In genomic region chr9:121121582-121122087, GRCh38 we compare ENCODE assay signal across 1 cellular context.
TF ChIP-seq lines count a peak whose summit lies in the region.

No MANE protein-coding gene starts in this region.

TF ChIP-seq in HepG2, 621 proteins besides CTCF, POLR2A, EP300 and RAD21 (continued from another document and continues in another):
- TF ChIP-seq HMGXB3 (CRISPR knock-in tag; IDR thresholded peaks at IDR 0.05; ENCODE audit: borderline replicate concordance) = peak; percentile 37; the same call in 1 of the 2 replicates
- peak; percentile 55 for TF ChIP-seq ARID5B (CRISPR knock-in tag; IDR thresholded peaks at IDR 0.05)
- peak; percentile 40; the same call in 1 of the 2 replicates for TF ChIP-seq ZNF772 (CRISPR knock-in tag; IDR thresholded peaks at IDR 0.05)
- peak; percentile 2; the same call in 1 of the 2 replicates for TF ChIP-seq SMC3 (IDR thresholded peaks at IDR 0.05; ENCODE audit: low read length)
- peak; percentile 39; the same call in 1 of the 2 replicates for TF ChIP-seq ZNF501 (CRISPR knock-in tag; IDR thresholded peaks at IDR 0.05)
- no peak for TF ChIP-seq ZFP62 (CRISPR knock-in tag; IDR thresholded peaks at IDR 0.05)
- TF ChIP-seq ZNF142 (CRISPR knock-in tag; IDR thresholded peaks at IDR 0.05) = no peak
- peak; percentile 69 for TF ChIP-seq ZGPAT (CRISPR knock-in tag; IDR thresholded peaks at IDR 0.05)
- no peak; the same call in 1 of the 2 replicates for TF ChIP-seq ERF (CRISPR knock-in tag; IDR thresholded peaks at IDR 0.05)
- peak; percentile 41 for TF ChIP-seq ASH2L (IDR thresholded peaks at IDR 0.05; ENCODE audit: insufficient read length, low read depth, low read length)
- peak; percentile 75 for TF ChIP-seq TFDP2 (CRISPR knock-in tag; IDR thresholded peaks at IDR 0.05)
- peak; percentile 93 for TF ChIP-seq FOXM1 (CRISPR knock-in tag; IDR thresholded peaks at IDR 0.05)
- peak; percentile 70; the same call in 1 of the 2 replicates for TF ChIP-seq ARID4A (CRISPR knock-in tag; IDR thresholded peaks at IDR 0.05; ENCODE audit: borderline replicate concordance)
- 0 out of 2 replicates have a peak, but pooled peaks have one; percentile 51 for TF ChIP-seq BRF2 (CRISPR knock-in tag; IDR thresholded peaks at IDR 0.05)
- TF ChIP-seq SP5 (CRISPR knock-in tag; IDR thresholded peaks at IDR 0.05; ENCODE audit: borderline replicate concordance, low read depth) = peak; percentile 62
- no peak for TF ChIP-seq RXRA (CRISPR knock-in tag; IDR thresholded peaks at IDR 0.05)
- TF ChIP-seq RXRB (CRISPR knock-in tag; IDR thresholded peaks at IDR 0.05; ENCODE audit: borderline replicate concordance) = 0 out of 2 replicates have a peak, but pooled peaks have one; percentile 27
- peak; percentile 87 for TF ChIP-seq TEAD3 (CRISPR knock-in tag; optimal IDR thresholded peaks at IDR 0.05; ENCODE audit: borderline replicate concordance)
- peak; percentile 45; the same call in 1 of the 2 replicates for TF ChIP-seq ZNF580 (CRISPR knock-in tag; IDR thresholded peaks at IDR 0.05; ENCODE audit: borderline replicate concordance, low read depth)
- no peak for TF ChIP-seq ZNF260 (CRISPR knock-in tag; IDR thresholded peaks at IDR 0.05; ENCODE audit: borderline replicate concordance, low read depth)
- TF ChIP-seq IKZF5 (CRISPR knock-in tag; IDR thresholded peaks at IDR 0.05) = peak; percentile 81
- peak; percentile 51 for TF ChIP-seq THAP11 (CRISPR knock-in tag; IDR thresholded peaks at IDR 0.05)
- TF ChIP-seq HOXA9 (CRISPR knock-in tag; IDR thresholded peaks at IDR 0.05; ENCODE audit: borderline replicate concordance) = no peak
- peak; percentile 46; the same call in 1 of the 2 replicates for TF ChIP-seq MYC (CRISPR knock-in tag; IDR thresholded peaks at IDR 0.05; ENCODE audit: borderline replicate concordance)
- TF ChIP-seq MTA3 (CRISPR knock-in tag; IDR thresholded peaks at IDR 0.05) = no peak
- no peak for TF ChIP-seq TBX3 (IDR thresholded peaks at IDR 0.05; ENCODE audit: borderline replicate concordance)
- TF ChIP-seq SETDB1 (CRISPR knock-in tag; IDR thresholded peaks at IDR 0.05; ENCODE audit: borderline replicate concordance) = no peak
